In genomic region chr5:56534102-56534501, GRCh38 we compare ENCODE assay signal across 12 cellular contexts.
A peak's percentile ranks its signal among the peaks of the same experiment; 100 is the strongest.
DNase-seq lines count a peak whose midpoint lies in the region; ATAC-seq and TF ChIP-seq lines count a peak whose summit lies in the region.
"Had no signal": no experiment of that assay in that cellular context is flagged by ENCODE, and none has a peak within 500 bp of the region (broad histone marks: within the 10 kb centered on the region; RNA-seq: fewer than 3 reads in every experiment).

No MANE protein-coding gene starts in this region.

- 29 to 57% methylated on average over 4 of the region's 4 CpGs for WGBS in esophagus squamous epithelium, 2 donors

- H3K27me3 Mint-ChIP-seq in T-cell (no peaks in the 10 kb centered on the region), HFFc6 (ENCODE audit: insufficient read depth) (peaks cover 9% of the 10 kb centered on the region)

- ATAC-seq in T-cell (replicated peaks in 1 of 4), result peak; percentile 39 to 95 (median 90)
- ATAC-seq: activated CD8-positive, alpha-beta T cell treated with anti-CD3 and anti-CD28 coated beads, Interleukin-2, amount 10 ng/mL, durations not matched to agents 7 days and 5 days; Panc1 had no signal

- peaks cover 14 to 29% (median 18%) of the 10 kb centered on the region in 3 donors for H3K4me1 Mint-ChIP-seq in T-cell
- H3K4me1 Mint-ChIP-seq in HFFc6 (ENCODE audit: low read depth), result no peaks in the 10 kb centered on the region
- H3K4me1 Mint-ChIP-seq: central memory CD8-positive, alpha-beta T cell had no signal

- H3K4me1 ChIP-seq in esophagus squamous epithelium, result peaks cover 7 to 38% (median 19%) of the 10 kb centered on the region in 3 donors
- H3K4me1 ChIP-seq: neural progenitor cell had no signal

- H3K36me3 Mint-ChIP-seq in T-cell, result no peaks in the 10 kb centered on the region
- no peaks in the 10 kb centered on the region for H3K36me3 Mint-ChIP-seq in HFFc6 (ENCODE audit: low read depth)
- H3K36me3 Mint-ChIP-seq: neural progenitor cell had no signal

- POLR2A ChIA-PET in T-cell (lab: Charles Lee), result no interaction called here

- DNase-seq in HK-2 (ENCODE audit: unreplicated experiment), result peak; percentile 44
- DNase-seq in T-cell, result peak in 2 of 34 experiments; percentile 14 to 24
- no peak for DNase-seq in esophagus squamous epithelium (lab: John Stamatoyannopoulos, UW)
- DNase-seq in stimulated activated CD4-positive, alpha-beta T cell treated with anti-CD3 and anti-CD28 coated beads, Interleukin-2, amount 100 ng/mL, for 24 hours, result peak; percentile 19 to 32
- no peak for DNase-seq in NK-92 treated with Interleukin-12 subunit alpha and Interleukin-12 subunit beta, amount 100 ng/mL, for 24 hours (lab: John Stamatoyannopoulos, UW)
- no peak for DNase-seq in HFFc6
- DNase-seq in NCI-H82 treated with DMSO at 0.1 percent for 48 hours (lab: John Stamatoyannopoulos, UW; ENCODE audit: unreplicated experiment), result no peak
- DNase-seq: activated CD8-positive, alpha-beta T cell treated with anti-CD3 and anti-CD28 coated beads, Interleukin-2, amount 10 ng/mL, durations not matched to agents 7 days and 5 days; hippocampal formation had no signal

- TF ChIP-seq POLR2A in esophagus squamous epithelium (IDR thresholded peaks at IDR 0.05), result no peak

- peak overlapping the region; percentile 76 to 90 (median 85) for H3K27ac ChIP-seq in esophagus squamous epithelium
- H3K27ac ChIP-seq: neural progenitor cell had no signal

- H3K4me3 Mint-ChIP-seq in T-cell (peak overlapping the region in 1 of 3 donors; percentile 2), HFFc6 (no peak overlapping the region)
- H3K4me3 Mint-ChIP-seq: activated CD8-positive, alpha-beta T cell treated with anti-CD3 and anti-CD28 coated beads, Interleukin-2, amount 10 ng/mL, durations not matched to agents 7 days and 5 days; central memory CD8-positive, alpha-beta T cell; neural progenitor cell had no signal

- intact Hi-C loops in esophagus squamous epithelium (cut with DNase I), result no loop called here

- no peaks in the 10 kb centered on the region for H3K36me3 ChIP-seq in esophagus squamous epithelium
- H3K36me3 ChIP-seq: neural progenitor cell had no signal

- no peak overlapping the region for H3K4me3 ChIP-seq in esophagus squamous epithelium
- H3K4me3 ChIP-seq: neural progenitor cell had no signal

- TF ChIP-seq CTCF in esophagus squamous epithelium (IDR thresholded peaks at IDR 0.05) (no peak), HFFc6 (IDR thresholded peaks at IDR 0.05) (no peak)

- CTCF ChIA-PET in T-cell (lab: Charles Lee), result no interaction called here

- H3K9me3 Mint-ChIP-seq in T-cell (peaks cover 0 to 4% (median 0%) of the 10 kb centered on the region in 3 donors), HFFc6 (no peaks in the 10 kb centered on the region)
- H3K9me3 Mint-ChIP-seq: central memory CD8-positive, alpha-beta T cell; neural progenitor cell had no signal

- H3K27me3 ChIP-seq in esophagus squamous epithelium, result no peaks in the 10 kb centered on the region
- H3K27me3 ChIP-seq: neural progenitor cell had no signal

- H3K9me3 ChIP-seq in esophagus squamous epithelium, result no peaks in the 10 kb centered on the region

- H3K27ac Mint-ChIP-seq in T-cell, result peak overlapping the region; percentile 62 to 67
- H3K27ac Mint-ChIP-seq in HFFc6, result no peak overlapping the region
- H3K27ac Mint-ChIP-seq: activated CD8-positive, alpha-beta T cell treated with anti-CD3 and anti-CD28 coated beads, Interleukin-2, amount 10 ng/mL, durations not matched to agents 7 days and 5 days; neural progenitor cell had no signal

Comparison
In these comparisons a context has a peak if more than half of its experiments do, and no peak if none do; other contexts are left out.
1. DNase-seq: peak in HK-2 (single experiment) and stimulated activated CD4-positive, alpha-beta T cell treated with anti-CD3 and anti-CD28 coated beads, Interleukin-2, amount 100 ng/mL, for 24 hours (2 of 2); none in esophagus squamous epithelium (single experiment), NK-92 treated with Interleukin-12 subunit alpha and Interleukin-12 subunit beta, amount 100 ng/mL, for 24 hours (single experiment), HFFc6 (single experiment) and NCI-H82 treated with DMSO at 0.1 percent for 48 hours (single experiment).